Comparison of ENCODE assay signal across 22 cellular contexts in the genomic region with DNA sequence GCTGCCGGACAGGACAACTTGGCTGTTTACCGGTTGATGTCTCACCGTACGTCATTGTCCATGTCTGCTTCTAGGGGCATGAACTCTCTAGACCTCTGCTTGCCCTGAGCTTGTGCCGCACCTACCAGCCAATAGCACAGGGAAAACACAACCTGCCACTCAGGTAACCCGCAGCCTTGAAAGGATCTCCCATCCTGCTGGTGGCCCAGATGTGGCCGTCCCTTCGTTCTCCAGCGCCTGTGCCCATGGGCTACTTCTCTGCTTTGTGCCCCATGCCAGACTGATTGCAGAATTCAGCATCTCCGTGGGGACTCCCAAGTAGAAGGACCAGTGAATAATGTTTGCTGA.
DNase-seq lines count a peak whose midpoint lies in the region; FAIRE-seq and TF ChIP-seq lines count a peak whose summit lies in the region.
"Had no signal": no experiment of that assay in that cellular context is flagged by ENCODE, and none has a peak within 500 bp of the region (broad histone marks: within the 10 kb centered on the region; RNA-seq: fewer than 3 reads in every experiment).

No MANE protein-coding gene starts in this region.

- H3K79me2 ChIP-seq in neural cell (replicated peaks; ENCODE audit: insufficient read depth, low read length): no peaks in the 10 kb centered on the region

- H3K9me3 Mint-ChIP-seq in type B pancreatic cell: peaks cover 5% of the 10 kb centered on the region
- H3K9me3 Mint-ChIP-seq: CD4-positive, alpha-beta T cell; GM23338; HFFc6 had no signal

- no peak for TF ChIP-seq EP300 in neural cell (conservative IDR thresholded peaks at IDR 0.05; ENCODE audit: poor library complexity, severe bottlenecking)

- no peaks in the 10 kb centered on the region for H3K9me2 ChIP-seq in neural cell (ENCODE audit: insufficient read depth, low read length)

- H3K4me1 Mint-ChIP-seq in type B pancreatic cell (ENCODE audit: unreplicated experiment): peaks cover 26% of the 10 kb centered on the region

- H3K9ac ChIP-seq in neural cell (ENCODE audit: low read length): peak overlapping the region; percentile 22

- no peak overlapping the region for H3K4me3 Mint-ChIP-seq in type B pancreatic cell
- H3K4me3 Mint-ChIP-seq: CD4-positive, alpha-beta T cell; GM23338; HFFc6 had no signal

- H3F3A ChIP-seq in neural cell (ENCODE audit: insufficient read depth, low read length, poor library complexity, severe bottlenecking): peaks cover 7% of the 10 kb centered on the region

- no peak overlapping the region for H2AFZ ChIP-seq in neural cell (ENCODE audit: low read depth, low read length)
- H2AFZ ChIP-seq: GM23338, PC-9 had no signal

- H3K27ac Mint-ChIP-seq in type B pancreatic cell: no peak overlapping the region
- H3K27ac Mint-ChIP-seq: CD4-positive, alpha-beta T cell; GM23338; HFFc6 had no signal

- H3K4me3 ChIP-seq in coronary artery (no peak overlapping the region), neural cell (ENCODE audit: low read length) (peak overlapping the region; percentile 27)
- H3K4me3 ChIP-seq: GM12878, GM23338, PC-9 had no signal

- H3K27me3 ChIP-seq in neural cell (ENCODE audit: insufficient read depth, low read depth, low read length): no peaks in the 10 kb centered on the region

- no peak overlapping the region for H3K4me2 ChIP-seq in neural cell (ENCODE audit: low read length)
- H3K4me2 ChIP-seq: GM23338, PC-9 had no signal

- H3K27me3 Mint-ChIP-seq in type B pancreatic cell: peaks cover 19% of the 10 kb centered on the region

- H3K36me3 Mint-ChIP-seq in type B pancreatic cell: no peaks in the 10 kb centered on the region

- H3K27ac ChIP-seq in coronary artery (no peak overlapping the region), neural cell (ENCODE audit: low read length) (peak overlapping the region; percentile 81)
- H3K27ac ChIP-seq: HL-60, PC-9 had no signal

- TF ChIP-seq CTCF in coronary artery (IDR thresholded peaks at IDR 0.05): no peak
- TF ChIP-seq CTCF in neural cell (IDR thresholded peaks at IDR 0.05; ENCODE audit: poor library complexity, severe bottlenecking): no peak
- TF ChIP-seq CTCF in type B pancreatic cell (conservative IDR thresholded peaks at IDR 0.05): no peak
- TF ChIP-seq CTCF in GM20000 (IDR thresholded peaks at IDR 0.05; ENCODE audit: extremely low read depth, missing control alignments): no peak

- DNase-seq in activated effector memory CD4-positive, alpha-beta T cell treated with anti-CD3 and anti-CD28 coated beads, Interleukin-2, amount 50 U/mL, for 16 hours: peak; percentile 44
- DNase-seq in activated effector memory CD4-positive, alpha-beta T cell treated with Interleukin-2 at 50 U/mL for 16 hours: no peak
- DNase-seq in coronary artery (ENCODE audit: low spot score) (peak; percentile 14), type B pancreatic cell (ENCODE audit: extremely low spot score, unreplicated experiment) (peak; percentile 47), GM19239 (ENCODE audit: insufficient read length, low spot score) (no peak), RPMI8226 (no peak), GM20000 (ENCODE audit: low spot score) (no peak)
- DNase-seq: DMS79, HFFc6, KBM-7, NCI-H1092 treated with DMSO at 0.1 percent for 48 hours, NCI-H187, NCI-H446, NCI-H748 treated with DMSO at 0.1 percent for 48 hours, PC-9 had no signal

- H4K20me1 ChIP-seq in neural cell (ENCODE audit: insufficient read depth): no peaks in the 10 kb centered on the region

- H3K36me3 ChIP-seq in neural cell (ENCODE audit: insufficient read depth, low read length): no peaks in the 10 kb centered on the region

- TF ChIP-seq RAD21 in neural cell (conservative IDR thresholded peaks at IDR 0.05): no peak

- H3K9me3 ChIP-seq in neural cell (ENCODE audit: low read length): no peaks in the 10 kb centered on the region

- no peak for FAIRE-seq in GM19239 (lab: Jason Lieb, UNC)
- FAIRE-seq: A204.1, GM12878, GM18507 had no signal

TF ChIP-seq in neural cell, 6 proteins besides CTCF, POLR2A, EP300 and RAD21:
- TF ChIP-seq MXI1 (conservative IDR thresholded peaks at IDR 0.05; ENCODE audit: poor library complexity, severe bottlenecking) (no peak), REST (IDR thresholded peaks at IDR 0.05; ENCODE audit: borderline replicate concordance) (no peak), EZH2 (IDR thresholded peaks at IDR 0.05; ENCODE audit: borderline replicate concordance, insufficient read depth, low read length, poor library complexity, severe bottlenecking) (no peak), SMC3 (conservative IDR thresholded peaks at IDR 0.05; ENCODE audit: poor library complexity) (no peak), TAF1 (IDR thresholded peaks at IDR 0.05; ENCODE audit: low read depth) (no peak), POLR2AphosphoS5 (IDR thresholded peaks at IDR 0.05) (no peak)
TF ChIP-seq in neural cell: peak in this region for 0.

Comparison
In these comparisons a context has a peak if more than half of its experiments do, and no peak if none do; other contexts are left out.
1. DNase-seq: peak in activated effector memory CD4-positive, alpha-beta T cell treated with anti-CD3 and anti-CD28 coated beads, Interleukin-2, amount 50 U/mL, for 16 hours (single experiment), coronary artery (single experiment) and type B pancreatic cell (single experiment); none in activated effector memory CD4-positive, alpha-beta T cell treated with Interleukin-2 at 50 U/mL for 16 hours (single experiment), GM19239 (single experiment), RPMI8226 (single experiment) and GM20000 (single experiment).